In genomic region chr9:130111805-130112204, GRCh38 we compare ENCODE assay signal across 1 cellular context.
TF ChIP-seq lines count a peak whose summit lies in the region.

No MANE protein-coding gene starts in this region.

TF ChIP-seq in GM23338, 12 proteins besides CTCF, POLR2A, EP300 and RAD21 (continued from another document):
- no peak for TF ChIP-seq ZNF462 (CRISPR knock-in tag; IDR thresholded peaks at IDR 0.05)
- no peak for TF ChIP-seq ZNF114 (CRISPR knock-in tag; IDR thresholded peaks at IDR 0.05)
- TF ChIP-seq CREB1 (CRISPR knock-in tag; IDR thresholded peaks at IDR 0.05; ENCODE audit: low read depth): no peak
- TF ChIP-seq ETS1 (IDR thresholded peaks at IDR 0.05): no peak
- no peak for TF ChIP-seq EZH2phosphoT487 (IDR thresholded peaks at IDR 0.05; ENCODE audit: unreplicated experiment)
- TF ChIP-seq NANOG (IDR thresholded peaks at IDR 0.05; ENCODE audit: borderline replicate concordance): no peak
- no peak for TF ChIP-seq EZH2 (IDR thresholded peaks at IDR 0.05; ENCODE audit: low read depth, unreplicated experiment)
